In genomic region chr3:10280177-10280529, GRCh38 we compare ENCODE assay signal across 18 cellular contexts. TPM values are rescaled to one million over a fixed set of nuclear protein-coding genes. Genes with fewer than 3 reads are reported as not detected.
DNase-seq lines count a peak whose midpoint lies in the region; ATAC-seq and TF ChIP-seq lines count a peak whose summit lies in the region.
"Had no signal": no experiment of that assay in that cellular context is flagged by ENCODE, and none has a peak within 500 bp of the region (broad histone marks: within the 10 kb centered on the region; RNA-seq: fewer than 3 reads in every experiment).

No MANE protein-coding gene starts in this region.

- H4K5ac ChIP-seq in H9 (ENCODE audit: insufficient read length, low read depth, low read length) = no peak overlapping the region

- peak; percentile 52 for TF ChIP-seq CTCF in H9 (conservative IDR thresholded peaks at IDR 0.05)

- no peak overlapping the region for H3T11ph ChIP-seq in H9 (ENCODE audit: low read length)

- no peak overlapping the region for H3K18ac ChIP-seq in H9 (ENCODE audit: insufficient read length, low read depth, low read length)

- no peaks in the 10 kb centered on the region for H3K23me2 ChIP-seq in H9 (ENCODE audit: insufficient read length, low read depth, low read length, poor library complexity, severe bottlenecking)

- H3K27ac Mint-ChIP-seq in H9 = no peak overlapping the region
- H3K27ac Mint-ChIP-seq in activated naive CD8-positive, alpha-beta T cell treated with anti-CD3 and anti-CD28 coated beads, Interleukin-2, amount 50 U/mL, for 24 hours = peak overlapping the region; percentile 74
- peak overlapping the region; percentile 62 for H3K27ac Mint-ChIP-seq in memory B cell
- H3K27ac Mint-ChIP-seq: activated T-helper 2 cell treated with anti-CD3 and anti-CD28 coated beads, Interferon-gamma antibody, Interleukin-2, Interleukin-4, amounts not matched to agents 10 μg/mL and 5 μg/mL and 100 μg/mL, durations not matched to agents 14 hours and 24 hours and 36 hours; brain; stimulated activated naive B cell treated with anti-CD40 and anti-IgM and Interleukin-4, amounts not matched to agents 10 μg/mL and 1 μg/mL and 100 μg/mL, for 72 hours had no signal

- H3K56ac ChIP-seq in H9 (ENCODE audit: insufficient read length, low read depth, low read length) = no peak overlapping the region

- peak; percentile 30 for DNase-seq in activated CD4-positive, alpha-beta T cell treated with anti-CD3 and anti-CD28 coated beads for 48 hours
- no peak for DNase-seq in activated CD4-positive, alpha-beta T cell treated with anti-CD3 and anti-CD28 coated beads, Interleukin-2, amount 50 U/mL, for 4 hours
- DNase-seq in H9 (no peak), memory B cell (ENCODE audit: low spot score in 2 of 2) (no peak), T-helper 9 cell (no peak), DMS79 (lab: John Stamatoyannopoulos, UW) (no peak)
- no peak for DNase-seq in activated naive CD8-positive, alpha-beta T cell treated with anti-CD3 and anti-CD28 coated beads, Interleukin-2, amount 50 U/mL, for 24 hours
- DNase-seq: effector memory CD8-positive, alpha-beta T cell; GOT3; NCI-H1105 treated with DMSO at 0.1 percent for 48 hours; NCI-H226; stimulated activated CD4-positive, alpha-beta T cell treated with anti-CD3 and anti-CD28 coated beads, Interleukin-4, amount 100 ng/mL, for 24 hours; stimulated activated naive B cell treated with anti-CD40 and anti-IgM and Interleukin-4, amounts not matched to agents 10 μg/mL and 1 μg/mL and 100 μg/mL, for 72 hours had no signal

- H3K4me3 Mint-ChIP-seq in H9 = no peak overlapping the region
- no peak overlapping the region for H3K4me3 Mint-ChIP-seq in activated naive CD8-positive, alpha-beta T cell treated with anti-CD3 and anti-CD28 coated beads, Interleukin-2, amount 50 U/mL, for 24 hours
- H3K4me3 Mint-ChIP-seq in memory B cell = no peak overlapping the region
- H3K4me3 Mint-ChIP-seq: brain; effector memory CD8-positive, alpha-beta T cell; stimulated activated naive B cell treated with anti-CD40 and anti-IgM and Interleukin-4, amounts not matched to agents 10 μg/mL and 1 μg/mL and 100 μg/mL, for 72 hours had no signal

- H2BK15ac ChIP-seq in H9 (ENCODE audit: low read depth, low read length) = no peak overlapping the region

- no peak overlapping the region for H3K4ac ChIP-seq in H9 (ENCODE audit: low read depth, low read length)

- no peak overlapping the region for H2AK5ac ChIP-seq in H9 (ENCODE audit: insufficient read length, low read length)

- H2BK12ac ChIP-seq in H9 (ENCODE audit: insufficient read length, low read depth, low read length) = no peak overlapping the region

- no peak overlapping the region for H2BK5ac ChIP-seq in H9 (ENCODE audit: insufficient read length, low read length)

- no peak for ATAC-seq in activated naive CD8-positive, alpha-beta T cell treated with anti-CD3 and anti-CD28 coated beads, Interleukin-2, amount 50 U/mL, for 24 hours
- no peak for ATAC-seq in memory B cell (ENCODE audit: low read depth)
- no peak for ATAC-seq in HG03432 (IDR thresholded peaks at IDR 0.05; ENCODE audit: unreplicated experiment)
- ATAC-seq: effector memory CD8-positive, alpha-beta T cell; gastroesophageal sphincter; stimulated activated naive B cell treated with anti-CD40 and anti-IgM and Interleukin-4, amounts not matched to agents 10 μg/mL and 1 μg/mL and 100 μg/mL, for 72 hours had no signal

- H3K9me3 Mint-ChIP-seq in H9 = no peaks in the 10 kb centered on the region
- H3K9me3 Mint-ChIP-seq in activated naive CD8-positive, alpha-beta T cell treated with anti-CD3 and anti-CD28 coated beads, Interleukin-2, amount 50 U/mL, for 24 hours = no peaks in the 10 kb centered on the region
- H3K9me3 Mint-ChIP-seq in memory B cell = no peaks in the 10 kb centered on the region
- H3K9me3 Mint-ChIP-seq: activated T-helper 2 cell treated with anti-CD3 and anti-CD28 coated beads, Interferon-gamma antibody, Interleukin-2, Interleukin-4, amounts not matched to agents 10 μg/mL and 5 μg/mL and 100 μg/mL, durations not matched to agents 14 hours and 24 hours and 36 hours; brain; effector memory CD8-positive, alpha-beta T cell; stimulated activated naive B cell treated with anti-CD40 and anti-IgM and Interleukin-4, amounts not matched to agents 10 μg/mL and 1 μg/mL and 100 μg/mL, for 72 hours had no signal

- no peak overlapping the region for H3K27ac ChIP-seq in H9 (ENCODE audit: insufficient read length, low read depth, low read length)
- H3K27ac ChIP-seq: gastroesophageal sphincter, sigmoid colon had no signal

- no peak overlapping the region for H2AFZ ChIP-seq in H9 (ENCODE audit: low read length)

- H4K91ac ChIP-seq in H9 (ENCODE audit: insufficient read length, low read depth, low read length) = no peak overlapping the region

- H4K20me1 ChIP-seq in H9 (ENCODE audit: control insufficient read depth, insufficient read depth, insufficient read length) = no peaks in the 10 kb centered on the region

- no peak overlapping the region for H3K23ac ChIP-seq in H9 (ENCODE audit: insufficient read length, low read depth, low read length)

- WGBS in H9 (ENCODE audit: extremely low coverage, insufficient read length, low lambda C conversion rate) = no CpG with 5 or more reads among the region's 5 CpGs

- H3K36me3 Mint-ChIP-seq in H9 (ENCODE audit: insufficient read depth in 1 of 3, low read depth in 3 of 3) (peaks cover 12 to 55% (median 42%) of the 10 kb centered on the region in 3 experiments; a peak in 6 of 7 replicates), memory B cell (peaks cover 12% of the 10 kb centered on the region)
- H3K36me3 Mint-ChIP-seq in activated naive CD8-positive, alpha-beta T cell treated with anti-CD3 and anti-CD28 coated beads, Interleukin-2, amount 50 U/mL, for 24 hours (ENCODE audit: low read depth) = peaks cover 55% of the 10 kb centered on the region

- no peak overlapping the region for H3K9ac ChIP-seq in H9 (ENCODE audit: extremely low read depth, insufficient read length, low read length)

- peaks cover 2% of the 10 kb centered on the region; the same call in 1 of the 2 replicates for H3K79me2 ChIP-seq in H9 (ENCODE audit: insufficient read depth, low read length)

- H3K4me1 ChIP-seq in H9 (ENCODE audit: insufficient read depth, low read length) = no peaks in the 10 kb centered on the region
- H3K4me1 ChIP-seq: gastroesophageal sphincter had no signal

- H2BK120ac ChIP-seq in H9 (ENCODE audit: low read depth, low read length, poor library complexity, severe bottlenecking) = no peak overlapping the region

- H3K4me1 Mint-ChIP-seq in H9 (peaks cover 0 to 1% of the 10 kb centered on the region in 2 experiments; a peak in 1 of 4 replicates), memory B cell (peaks cover 10% of the 10 kb centered on the region)
- H3K4me1 Mint-ChIP-seq in activated naive CD8-positive, alpha-beta T cell treated with anti-CD3 and anti-CD28 coated beads, Interleukin-2, amount 50 U/mL, for 24 hours = peaks cover 51% of the 10 kb centered on the region

- no peak overlapping the region for H2BK20ac ChIP-seq in H9 (ENCODE audit: low read depth, low read length, poor library complexity, severe bottlenecking)

- peaks cover 4% of the 10 kb centered on the region for H3K79me1 ChIP-seq in H9 (ENCODE audit: insufficient read depth, low read depth, low read length, poor library complexity, severe bottlenecking)

- H3K9me3 ChIP-seq in H9 (ENCODE audit: control insufficient read depth, low read depth, low read length) = no peaks in the 10 kb centered on the region
- H3K9me3 ChIP-seq: gastroesophageal sphincter, sigmoid colon had no signal

- no peak overlapping the region for H4K8ac ChIP-seq in H9 (replicated peaks; ENCODE audit: insufficient read length, low read depth, low read length)

- no peak overlapping the region for H3K4me2 ChIP-seq in H9 (ENCODE audit: insufficient read depth, insufficient read length, low read length)

- H3K27me3 ChIP-seq in H9 (ENCODE audit: insufficient read depth, low read length) = no peaks in the 10 kb centered on the region
- H3K27me3 ChIP-seq: gastroesophageal sphincter, sigmoid colon had no signal

- no peak overlapping the region for H3K14ac ChIP-seq in H9 (ENCODE audit: insufficient read depth, low read length)

- H3K27me3 Mint-ChIP-seq in H9 (ENCODE audit: low read depth) (no peaks in the 10 kb centered on the region), memory B cell (no peaks in the 10 kb centered on the region)
- H3K27me3 Mint-ChIP-seq in activated naive CD8-positive, alpha-beta T cell treated with anti-CD3 and anti-CD28 coated beads, Interleukin-2, amount 50 U/mL, for 24 hours = no peaks in the 10 kb centered on the region
- H3K27me3 Mint-ChIP-seq: brain; effector memory CD8-positive, alpha-beta T cell; stimulated activated naive B cell treated with anti-CD40 and anti-IgM and Interleukin-4, amounts not matched to agents 10 μg/mL and 1 μg/mL and 100 μg/mL, for 72 hours had no signal

RNA-seq across cellular contexts. Expression of gene GHRL, which starts 12.6 kb away (rescaled TPM):
- total RNA-seq in H9 (2021) = 1.3 TPM in 1 of 2 replicates, not detected in the other

RNA-seq across cellular contexts. Expression of gene TATDN2, which starts 31.9 kb away (rescaled TPM):
- 34.4 and 34.5 TPM in 2 replicates for total RNA-seq in H9 (2021)

RNA-seq across cellular contexts. Expression of gene SEC13, which starts 40.8 kb away (rescaled TPM):
- 131 TPM in 2 replicates for total RNA-seq in H9 (2021)

Comparison
In these comparisons a context has a peak if more than half of its experiments do, and no peak if none do; other contexts are left out.
1. H3K27ac Mint-ChIP-seq: peak in activated naive CD8-positive, alpha-beta T cell treated with anti-CD3 and anti-CD28 coated beads, Interleukin-2, amount 50 U/mL, for 24 hours (single experiment) and memory B cell (single experiment); none in H9 (0 of 3).